In the genomic region with DNA sequence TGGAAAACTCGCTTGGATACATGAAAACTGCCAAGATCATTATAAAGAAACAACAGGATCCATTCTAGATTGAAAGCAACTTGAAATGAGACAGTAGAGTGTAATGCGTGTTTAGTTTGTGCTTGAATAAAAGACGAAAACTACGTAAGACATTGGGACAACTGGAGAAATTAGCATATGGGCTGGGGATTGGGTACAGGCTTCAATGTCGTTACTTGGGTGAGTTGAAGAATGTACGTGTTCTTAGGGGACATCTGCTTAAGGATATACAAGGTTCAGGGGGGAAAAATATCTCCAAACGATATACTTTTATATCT, we compare ENCODE assay signal across 6 cellular contexts. TPM values are rescaled to one million over a fixed set of nuclear protein-coding genes. Genes with fewer than 3 reads are reported as not detected.
DNase-seq lines count a peak whose midpoint lies in the region; ATAC-seq and TF ChIP-seq lines count a peak whose summit lies in the region.

No MANE protein-coding gene starts in this region.

- H3K36me3 ChIP-seq in RWPE2 (ENCODE audit: low read depth) (peaks cover 48% of the 10 kb centered on the region), iPS-20b (ENCODE audit: insufficient read depth, low read depth, low read length) (peaks cover 65% of the 10 kb centered on the region)

- CTCF ChIA-PET in Calu3 (lab: Charles Lee) = interaction anchor here (0.6 kb wide), 1 partner anchor 160 kb away, joined by 3 read pairs; no protein-coding TSS in a partner anchor

- peak overlapping the region; percentile 33 for H3K27ac ChIP-seq in RWPE2 (ENCODE audit: poor library complexity, severe bottlenecking)
- H3K27ac ChIP-seq in iPS-20b (ENCODE audit: low read length) = no peak overlapping the region

- H3K9me3 ChIP-seq in RWPE2 (ENCODE audit: severe bottlenecking) (no peaks in the 10 kb centered on the region), iPS-20b (ENCODE audit: insufficient read depth, low read depth, low read length) (no peaks in the 10 kb centered on the region)

- H3K4me3 ChIP-seq in RWPE2 (ENCODE audit: severe bottlenecking) (peak overlapping the region; percentile 78), iPS-20b (ENCODE audit: low read length) (peak overlapping the region; percentile 90)

- peaks cover 21% of the 10 kb centered on the region for H3K4me1 Mint-ChIP-seq in Calu3 (ENCODE audit: low read depth, unreplicated experiment)

- H3K4me3 Mint-ChIP-seq in Calu3 (ENCODE audit: low read depth, unreplicated experiment) = peak overlapping the region; percentile 99

- TF ChIP-seq CTCF in Calu3 (IDR thresholded peaks at IDR 0.05; ENCODE audit: unreplicated experiment) = no peak
- TF ChIP-seq CTCF in RWPE2 (IDR thresholded peaks at IDR 0.05; ENCODE audit: poor library complexity, severe bottlenecking) = no peak

- peaks cover 6% of the 10 kb centered on the region for H3K9me3 Mint-ChIP-seq in Calu3 (ENCODE audit: low read depth, unreplicated experiment)

- no TSS peak for BruUV-seq in Calu3 (replicated peaks; lab: Mats Ljungman, UMichigan)

- in situ Hi-C loops in KBM-7 (cut with MboI; ENCODE audit: low pct_unique_long_range_greater_than_20kb, low sequenced_read_pairs) = no loop called here

- no peaks in the 10 kb centered on the region for H3K27me3 Mint-ChIP-seq in Calu3 (ENCODE audit: unreplicated experiment)

- peaks cover 73% of the 10 kb centered on the region for H3K36me3 Mint-ChIP-seq in Calu3 (ENCODE audit: insufficient read depth, unreplicated experiment)

- H3K4me1 ChIP-seq in RWPE2 (ENCODE audit: insufficient read depth, poor library complexity, severe bottlenecking) (peaks cover 6% of the 10 kb centered on the region), iPS-20b (ENCODE audit: insufficient read depth, low read length) (peaks cover 5% of the 10 kb centered on the region; the same call in 1 of the 2 replicates)

- H3K27ac Mint-ChIP-seq in Calu3 (ENCODE audit: unreplicated experiment) = peak overlapping the region; percentile 96

- H3K9ac ChIP-seq in iPS-20b (ENCODE audit: low read depth, low read length) = peak overlapping the region; percentile 18; the same call in 1 of the 2 replicates

- intact Hi-C loops in Calu3 (cut with micrococcal nuclease; ENCODE audit: unreplicated experiment) = loop anchor here (1.0 kb wide), 1 partner anchor 26 kb away; a partner anchor contains a TSS

- H3K27me3 ChIP-seq in RWPE2 (ENCODE audit: insufficient read depth, poor library complexity, severe bottlenecking) = no peaks in the 10 kb centered on the region
- H3K27me3 ChIP-seq in iPS-20b (ENCODE audit: insufficient read depth, low read length) = no peaks in the 10 kb centered on the region

- ATAC-seq in RWPE2 (ENCODE audit: low read depth) (no peak; the same call in 2 of the 3 replicates), GM19463 (IDR thresholded peaks at IDR 0.05; ENCODE audit: unreplicated experiment) (no peak)

- DNase-seq in Calu3 (no peak), RWPE2 (ENCODE audit: low spot score) (no peak), KBM-7 (no peak), islet precursor cell (no peak)

RNA-seq across cellular contexts. Expression of a gene that starts 0.5 kb away (rescaled TPM):
- 68.4 and 70.8 TPM in 2 replicates for total RNA-seq in Calu3 (2022)

RNA-seq across cellular contexts. Expression of a gene that starts 22.1 kb away (rescaled TPM):
- 4.6 TPM in 2 replicates for total RNA-seq in Calu3 (2022)

RNA-seq across cellular contexts. Expression of a gene that starts 26.0 kb away (rescaled TPM):
- total RNA-seq in Calu3 (2022) = 12.1 and 12.8 TPM in 2 replicates

RNA-seq across cellular contexts. Expression of a gene that starts 48.6 kb away (rescaled TPM):
- total RNA-seq in Calu3 (2022) = not detected in 2 replicates

RNA-seq across cellular contexts. Expression of a gene that starts 57.8 kb away (rescaled TPM):
- total RNA-seq in Calu3 (2022) = 2.4 and 3.1 TPM in 2 replicates
